In genomic region chr7:90256778-90257177, GRCh38 we compare ENCODE assay signal across 19 cellular contexts. TPM values are rescaled to one million over a fixed set of nuclear protein-coding genes. Genes with fewer than 3 reads are reported as not detected.
"Had no signal": no experiment of that assay in that cellular context is flagged by ENCODE, and none has a peak within 500 bp of the region (broad histone marks: within the 10 kb centered on the region; RNA-seq: fewer than 3 reads in every experiment).

No MANE protein-coding gene starts in this region.

- FAIRE-seq: kidney, urothelium cell line had no signal

- H3K27ac Mint-ChIP-seq: immature natural killer cell; stimulated activated naive B cell treated with anti-CD40 and anti-IgM and Interleukin-4, amounts not matched to agents 10 μg/mL and 1 μg/mL and 100 μg/mL, for 72 hours; stimulated activated naive CD8-positive, alpha-beta T cell treated with anti-CD3 and anti-CD28 coated beads, Interleukin-15, amount 100 ng/mL, for 72 hours; type B pancreatic cell had no signal

- H3K4me1 ChIP-seq: foreskin keratinocyte, left ventricle myocardium inferior, psoas muscle had no signal

- H3K4me3 ChIP-seq: dorsolateral prefrontal cortex, left ventricle myocardium inferior, psoas muscle, right lobe of liver had no signal

- H3K27ac ChIP-seq: foreskin keratinocyte, left ventricle myocardium inferior, neutrophil, psoas muscle, right lobe of liver had no signal

- ATAC-seq: foreskin keratinocyte; left cardiac atrium; naive thymus-derived CD8-positive, alpha-beta T cell; psoas muscle; right lobe of liver; stimulated activated naive B cell treated with anti-CD40 and anti-IgM and Interleukin-4, amounts not matched to agents 10 μg/mL and 1 μg/mL and 100 μg/mL, for 72 hours; stimulated activated naive CD8-positive, alpha-beta T cell treated with anti-CD3 and anti-CD28 coated beads, Interleukin-15, amount 100 ng/mL, for 72 hours had no signal

- H3K4me3 Mint-ChIP-seq: immature natural killer cell; naive thymus-derived CD8-positive, alpha-beta T cell; stimulated activated naive B cell treated with anti-CD40 and anti-IgM and Interleukin-4, amounts not matched to agents 10 μg/mL and 1 μg/mL and 100 μg/mL, for 72 hours; stimulated activated naive CD8-positive, alpha-beta T cell treated with anti-CD3 and anti-CD28 coated beads, Interleukin-15, amount 100 ng/mL, for 72 hours; type B pancreatic cell had no signal

- H3K4me1 Mint-ChIP-seq: immature natural killer cell; naive thymus-derived CD8-positive, alpha-beta T cell; stimulated activated naive B cell treated with anti-CD40 and anti-IgM and Interleukin-4, amounts not matched to agents 10 μg/mL and 1 μg/mL and 100 μg/mL, for 72 hours; stimulated activated naive CD8-positive, alpha-beta T cell treated with anti-CD3 and anti-CD28 coated beads, Interleukin-15, amount 100 ng/mL, for 72 hours had no signal

- DNase-seq: cortex of kidney; dorsolateral prefrontal cortex; effector CD8-positive, alpha-beta T cell; foreskin keratinocyte; immature natural killer cell; kidney; left cardiac atrium; left ventricle myocardium inferior; naive thymus-derived CD8-positive, alpha-beta T cell; psoas muscle; retina; right lobe of liver; stimulated activated CD4-positive, alpha-beta T cell treated with anti-CD3 and anti-CD28 coated beads, Interleukin-2, amount 100 ng/mL, for 24 hours; stimulated activated CD4-positive, alpha-beta T cell treated with anti-CD3 and anti-CD28 coated beads, Interleukin-4, amount 100 ng/mL, for 4 hours; stimulated activated naive B cell treated with anti-CD40 and anti-IgM and Interleukin-4, amounts not matched to agents 10 μg/mL and 1 μg/mL and 100 μg/mL, for 72 hours; stimulated activated naive CD8-positive, alpha-beta T cell treated with anti-CD3 and anti-CD28 coated beads, Interleukin-15, amount 100 ng/mL, for 72 hours had no signal

- H3K36me3 Mint-ChIP-seq: immature natural killer cell; stimulated activated naive B cell treated with anti-CD40 and anti-IgM and Interleukin-4, amounts not matched to agents 10 μg/mL and 1 μg/mL and 100 μg/mL, for 72 hours had no signal

- H3K27me3 ChIP-seq: dorsolateral prefrontal cortex, foreskin keratinocyte, right lobe of liver had no signal

- H3K27me3 Mint-ChIP-seq: type B pancreatic cell had no signal

- H3K36me3 ChIP-seq: left ventricle myocardium inferior, neutrophil, right lobe of liver had no signal

- H3K9me3 Mint-ChIP-seq: immature natural killer cell had no signal

- H3K9me3 ChIP-seq: neutrophil, psoas muscle, right lobe of liver had no signal

RNA-seq across cellular contexts. Expression of gene STEAP2, which starts 45.2 kb away (rescaled TPM):
- total RNA-seq: naive thymus-derived CD8-positive, alpha-beta T cell had no signal
